ENCODE assay signal across 15 cellular contexts in genomic region chr10:20963721-20964595, GRCh38.
DNase-seq lines count a peak whose midpoint lies in the region; ATAC-seq and TF ChIP-seq lines count a peak whose summit lies in the region.
"Had no signal": no experiment of that assay in that cellular context is flagged by ENCODE, and none has a peak within 500 bp of the region (broad histone marks: within the 10 kb centered on the region; RNA-seq: fewer than 3 reads in every experiment).

No MANE protein-coding gene starts in this region.

- no peaks in the 10 kb centered on the region for H3K9me3 Mint-ChIP-seq in nephron
- peaks cover 3% of the 10 kb centered on the region for H3K9me3 Mint-ChIP-seq in activated T-helper 17 cell treated with anti-CD3 and anti-CD28 coated beads, Interleukin-2, amount 50 U/mL, for 72 hours

- H3K36me3 Mint-ChIP-seq in nephron (ENCODE audit: low read depth), result peaks cover 8% of the 10 kb centered on the region
- H3K36me3 Mint-ChIP-seq in activated T-helper 17 cell treated with anti-CD3 and anti-CD28 coated beads, Interleukin-2, amount 50 U/mL, for 72 hours (ENCODE audit: low read depth), result no peaks in the 10 kb centered on the region

- no peaks in the 10 kb centered on the region for H3K9me3 ChIP-seq in cardiac muscle cell (ENCODE audit: low read depth)
- H3K9me3 ChIP-seq in right cardiac atrium (ENCODE audit: control insufficient read depth, low read length), result no peaks in the 10 kb centered on the region

- H3K4me1 Mint-ChIP-seq in nephron, result peaks cover 12% of the 10 kb centered on the region
- H3K4me1 Mint-ChIP-seq in activated T-helper 17 cell treated with anti-CD3 and anti-CD28 coated beads, Interleukin-2, amount 50 U/mL, for 72 hours, result no peaks in the 10 kb centered on the region
- H3K4me1 Mint-ChIP-seq: B cell had no signal

- ATAC-seq in right cardiac atrium, result peak; percentile 52 to 69
- ATAC-seq in activated T-helper 17 cell treated with anti-CD3 and anti-CD28 coated beads, Interleukin-2, amount 50 U/mL, for 72 hours (replicated peaks), result no peak

- no peak overlapping the region for H3K4me3 ChIP-seq in cardiac muscle cell
- H3K4me3 ChIP-seq in right cardiac atrium (ENCODE audit: low read length), result no peak overlapping the region
- H3K4me3 ChIP-seq: GM23248 had no signal

- H3K27ac ChIP-seq in cardiac muscle cell (peak overlapping the region; percentile 88), right cardiac atrium (ENCODE audit: low read length) (peak overlapping the region; percentile 48)
- H3K27ac ChIP-seq: GM23248 had no signal

- DNase-seq in cardiac muscle cell (ENCODE audit: low read depth in 1 of 2, low spot score in 1 of 2) (peak in 1 of 2 donors; percentile 70), cardiac septum (ENCODE audit: low spot score) (no peak), right cardiac atrium (no peak), NCI-H2227 treated with DMSO at 0.1 percent for 48 hours (lab: John Stamatoyannopoulos, UW) (no peak), HCEC 1CT (no peak)
- DNase-seq: C1 segment of cervical spinal cord; Calu3; CD4-positive, alpha-beta T cell; DMS 273 treated with DMSO at 0.1 percent for 48 hours; GM23248; H7; IMR-90 had no signal

- no peak for TF ChIP-seq CTCF in cardiac muscle cell (IDR thresholded peaks at IDR 0.05; ENCODE audit: low read depth, low read length)
- no peak for TF ChIP-seq CTCF in nephron (IDR thresholded peaks at IDR 0.05; ENCODE audit: unreplicated experiment in 3 of 3)

- H3K27me3 ChIP-seq in cardiac muscle cell (no peaks in the 10 kb centered on the region), right cardiac atrium (ENCODE audit: control insufficient read depth, insufficient read depth) (no peaks in the 10 kb centered on the region)

- H3K4me3 Mint-ChIP-seq in nephron, result no peak overlapping the region
- H3K4me3 Mint-ChIP-seq in activated T-helper 17 cell treated with anti-CD3 and anti-CD28 coated beads, Interleukin-2, amount 50 U/mL, for 72 hours, result no peak overlapping the region
- H3K4me3 Mint-ChIP-seq: B cell; CD4-positive, alpha-beta T cell had no signal

- no peaks in the 10 kb centered on the region for H3K36me3 ChIP-seq in cardiac muscle cell

- no peaks in the 10 kb centered on the region for H3K27me3 Mint-ChIP-seq in nephron (ENCODE audit: low read depth)
- no peaks in the 10 kb centered on the region for H3K27me3 Mint-ChIP-seq in activated T-helper 17 cell treated with anti-CD3 and anti-CD28 coated beads, Interleukin-2, amount 50 U/mL, for 72 hours
- H3K27me3 Mint-ChIP-seq: CD4-positive, alpha-beta T cell had no signal

- peak overlapping the region; percentile 84 to 93 (median 87) for H3K27ac Mint-ChIP-seq in nephron
- H3K27ac Mint-ChIP-seq in activated T-helper 17 cell treated with anti-CD3 and anti-CD28 coated beads, Interleukin-2, amount 50 U/mL, for 72 hours, result no peak overlapping the region
- H3K27ac Mint-ChIP-seq: B cell; CD4-positive, alpha-beta T cell had no signal

- peaks cover 48% of the 10 kb centered on the region for H3K4me1 ChIP-seq in cardiac muscle cell (ENCODE audit: low read depth)
- H3K4me1 ChIP-seq in right cardiac atrium (ENCODE audit: control insufficient read depth, insufficient read depth, low read length), result no peaks in the 10 kb centered on the region

- WGBS in right cardiac atrium, result 72% methylated on average over 5 of the region's 5 CpGs

- intact Hi-C loops in cardiac septum (cut with DNase I), result no loop called here
- intact Hi-C loops in right cardiac atrium (cut with DNase I), result no loop called here
